8 cellular contexts compared by ENCODE assay signal in the genomic region with DNA sequence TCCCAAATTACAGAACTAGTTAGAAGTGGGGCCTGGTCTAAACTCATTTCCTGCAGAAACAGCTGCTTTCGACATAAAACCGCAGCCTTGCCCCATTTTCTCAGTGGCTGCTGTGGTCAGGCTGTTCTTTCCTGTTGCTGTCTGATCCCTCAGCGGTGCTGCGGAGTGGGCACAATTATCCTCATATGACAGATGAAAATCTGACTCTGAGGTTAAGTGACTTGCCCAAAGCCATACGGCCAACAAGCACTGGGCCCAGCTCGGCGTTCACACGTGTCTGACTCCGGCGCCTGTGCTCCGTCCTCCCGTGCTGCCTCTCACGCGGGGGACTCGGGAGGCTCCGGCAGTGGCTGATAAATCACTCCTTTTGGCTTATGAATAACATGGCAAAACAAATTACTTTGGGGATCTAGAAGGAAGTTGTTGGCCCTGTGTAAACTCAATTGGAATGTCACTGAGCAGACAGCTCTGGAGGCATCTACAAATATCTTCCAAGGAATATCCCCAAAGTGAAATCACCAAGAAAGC.
DNase-seq lines count a peak whose midpoint lies in the region; ATAC-seq and TF ChIP-seq lines count a peak whose summit lies in the region.

No MANE protein-coding gene starts in this region.

- no peaks in the 10 kb centered on the region for H3K27me3 ChIP-seq in CD8-positive, alpha-beta memory T cell (ENCODE audit: insufficient read depth, low read length, poor library complexity, severe bottlenecking)
- H3K27me3 ChIP-seq in adrenal gland (no peaks in the 10 kb centered on the region), mesendoderm (ENCODE audit: insufficient read depth, low read length, poor library complexity) (no peaks in the 10 kb centered on the region)

- peak overlapping the region; percentile 91 to 99 (median 96) for H3K27ac Mint-ChIP-seq in CD8-positive, alpha-beta memory T cell
- peak overlapping the region; percentile 77 for H3K27ac Mint-ChIP-seq in T-helper 2 cell treated with Interferon-gamma antibody and Interleukin-4, amounts not matched to agents 5 μg/mL and 100 μg/mL, for 36 hours

- intact Hi-C loops in adrenal gland (cut with DNase I), result no loop called here

- WGBS in adrenal gland, 4 donors, result 57 to 85% (median 70%) methylated on average over 14 to 16 of the region's 16 CpGs
- no CpG with 5 or more reads among the region's 16 CpGs for WGBS in mesendoderm (ENCODE audit: extremely low coverage, insufficient coverage, low lambda C conversion rate)

- H3K36me3 Mint-ChIP-seq in CD8-positive, alpha-beta memory T cell, result peaks cover 9 to 32% (median 10%) of the 10 kb centered on the region in 3 donors
- H3K36me3 Mint-ChIP-seq in T-helper 2 cell treated with Interferon-gamma antibody and Interleukin-4, amounts not matched to agents 5 μg/mL and 100 μg/mL, for 36 hours (ENCODE audit: low read depth), result peaks cover 6% of the 10 kb centered on the region

- H3K9me3 Mint-ChIP-seq in CD8-positive, alpha-beta memory T cell, result no peaks in the 10 kb centered on the region
- H3K9me3 Mint-ChIP-seq in T-helper 2 cell treated with Interferon-gamma antibody and Interleukin-4, amounts not matched to agents 5 μg/mL and 100 μg/mL, for 36 hours, result no peaks in the 10 kb centered on the region

- H3K9me3 ChIP-seq in CD8-positive, alpha-beta memory T cell (ENCODE audit: low read length), result no peaks in the 10 kb centered on the region
- H3K9me3 ChIP-seq in adrenal gland (replicated peaks in 1 of 3), result no peaks in the 10 kb centered on the region

- no peak overlapping the region for H3K9ac ChIP-seq in mesendoderm (ENCODE audit: low read length)

- peak overlapping the region; percentile 39 for H3K4me3 ChIP-seq in CD8-positive, alpha-beta memory T cell (ENCODE audit: low read length)
- H3K4me3 ChIP-seq in adrenal gland (no peak overlapping the region), mesendoderm (ENCODE audit: low read length) (no peak overlapping the region)

- no peak overlapping the region for H3K4me2 ChIP-seq in mesendoderm (ENCODE audit: low read length)

- TF ChIP-seq CTCF in adrenal gland (IDR thresholded peaks at IDR 0.05) (no peak), GM13976 (IDR thresholded peaks at IDR 0.05; ENCODE audit: borderline replicate concordance, control extremely low read depth, extremely low read depth, insufficient read depth, missing control alignments) (no peak)

- H2BK15ac ChIP-seq in mesendoderm (replicated peaks; ENCODE audit: low read depth), result no peak overlapping the region

- DNase-seq in CD8-positive, alpha-beta memory T cell, result peak; percentile 60 to 90 (median 76)
- DNase-seq in T-helper 2 cell treated with Interferon-gamma antibody and Interleukin-4, amounts not matched to agents 5 μg/mL and 100 μg/mL, for 36 hours (ENCODE audit: low spot score), result peak; percentile 89
- peak; percentile 39 to 87 (median 65) for DNase-seq in adrenal gland
- DNase-seq in mesendoderm, result no peak
- DNase-seq in stimulated activated CD8-positive, alpha-beta memory T cell treated with anti-CD3 and anti-CD28 coated beads, Interleukin-4, amount 100 ng/mL, for 48 hours, result peak; percentile 89
- DNase-seq in GM13976 (ENCODE audit: low spot score), result no peak
- DNase-seq in DMS114 treated with DMSO at 0.1 percent for 48 hours (lab: John Stamatoyannopoulos, UW; ENCODE audit: unreplicated experiment), result no peak

- POLR2A ChIA-PET in CD8-positive, alpha-beta memory T cell (lab: Charles Lee), result interaction anchor here (0.6 to 1.6 kb wide), 5 partner anchors 10 to 141 kb away, joined by 3 to 4 read pairs (median 3); no protein-coding TSS in a partner anchor

- no peak overlapping the region for H3K23ac ChIP-seq in mesendoderm (ENCODE audit: low read length)

- H2AK5ac ChIP-seq in mesendoderm (ENCODE audit: low read length), result no peak overlapping the region

- no peak overlapping the region for H4K8ac ChIP-seq in mesendoderm (ENCODE audit: low read depth, low read length)

- H3K27ac ChIP-seq in CD8-positive, alpha-beta memory T cell (ENCODE audit: low read depth, low read length), result no peak overlapping the region
- H3K27ac ChIP-seq in adrenal gland, result peak overlapping the region in 1 of 5 donors; percentile 21
- H3K27ac ChIP-seq in mesendoderm (ENCODE audit: low read depth, low read length), result peak overlapping the region; percentile 14

- no peaks in the 10 kb centered on the region for H3K36me3 ChIP-seq in CD8-positive, alpha-beta memory T cell (ENCODE audit: insufficient read depth, low read length)
- H3K36me3 ChIP-seq in adrenal gland (replicated peaks in 1 of 2) (no peaks in the 10 kb centered on the region), mesendoderm (ENCODE audit: control insufficient read depth, insufficient read depth, low read length) (no peaks in the 10 kb centered on the region)

- no peak overlapping the region for H2BK120ac ChIP-seq in mesendoderm (ENCODE audit: low read depth, low read length)

- H3K4me1 Mint-ChIP-seq in CD8-positive, alpha-beta memory T cell, result peaks cover 82 to 97% (median 84%) of the 10 kb centered on the region in 3 donors
- peaks cover 52% of the 10 kb centered on the region for H3K4me1 Mint-ChIP-seq in T-helper 2 cell treated with Interferon-gamma antibody and Interleukin-4, amounts not matched to agents 5 μg/mL and 100 μg/mL, for 36 hours (ENCODE audit: low read depth)

- peaks cover 58% of the 10 kb centered on the region for H3K4me1 ChIP-seq in CD8-positive, alpha-beta memory T cell (ENCODE audit: insufficient read depth, low read length)
- H3K4me1 ChIP-seq in adrenal gland (replicated peaks in 1 of 2), result no peaks in the 10 kb centered on the region
- no peaks in the 10 kb centered on the region for H3K4me1 ChIP-seq in mesendoderm (ENCODE audit: control insufficient read depth, low read depth, low read length)

- ATAC-seq in HG03064 (IDR thresholded peaks at IDR 0.05; ENCODE audit: low read depth, unreplicated experiment), result peak; percentile 44

- no peak overlapping the region for H2BK5ac ChIP-seq in mesendoderm (ENCODE audit: low read length)

- H3K79me1 ChIP-seq in mesendoderm (ENCODE audit: low read length), result no peaks in the 10 kb centered on the region

- no peak for TF ChIP-seq POLR2A in adrenal gland (IDR thresholded peaks at IDR 0.05)

- no peak overlapping the region for H3K4ac ChIP-seq in mesendoderm (ENCODE audit: low read depth, low read length)

- peaks cover 0 to 1% of the 10 kb centered on the region in 2 donors for H3K27me3 Mint-ChIP-seq in CD8-positive, alpha-beta memory T cell
- H3K27me3 Mint-ChIP-seq in T-helper 2 cell treated with Interferon-gamma antibody and Interleukin-4, amounts not matched to agents 5 μg/mL and 100 μg/mL, for 36 hours (ENCODE audit: low read depth), result peaks cover 73% of the 10 kb centered on the region

- no peak overlapping the region for H3K56ac ChIP-seq in mesendoderm (ENCODE audit: low read length)

- no peaks in the 10 kb centered on the region for H3K79me2 ChIP-seq in mesendoderm (ENCODE audit: control insufficient read depth, insufficient read depth, low read length)

- in situ Hi-C loops in GM13976 (cut with MboI; ENCODE audit: low sequenced_read_pairs, unreplicated experiment), result no loop called here

- CTCF ChIA-PET in CD8-positive, alpha-beta memory T cell (lab: Charles Lee), result interaction anchor here (1.2 to 6.7 kb wide), 7 partner anchors 11 to 169 kb away, joined by 3 to 36 read pairs (median 4); no protein-coding TSS in a partner anchor

- no peak overlapping the region for H3K18ac ChIP-seq in mesendoderm (ENCODE audit: low read length)

- no peak overlapping the region for H4K5ac ChIP-seq in mesendoderm (ENCODE audit: low read length)

- H3K4me3 Mint-ChIP-seq in CD8-positive, alpha-beta memory T cell, result peak overlapping the region; percentile 71 to 89 (median 80)
- peak overlapping the region; percentile 75 for H3K4me3 Mint-ChIP-seq in T-helper 2 cell treated with Interferon-gamma antibody and Interleukin-4, amounts not matched to agents 5 μg/mL and 100 μg/mL, for 36 hours

Comparison
In these comparisons a context has a peak if more than half of its experiments do, and no peak if none do; other contexts are left out.
1. DNase-seq: peak in CD8-positive, alpha-beta memory T cell (5 of 5), T-helper 2 cell treated with Interferon-gamma antibody and Interleukin-4, amounts not matched to agents 5 μg/mL and 100 μg/mL, for 36 hours (single experiment), adrenal gland (7 of 7) and stimulated activated CD8-positive, alpha-beta memory T cell treated with anti-CD3 and anti-CD28 coated beads, Interleukin-4, amount 100 ng/mL, for 48 hours (single experiment); none in mesendoderm (single experiment), GM13976 (single experiment) and DMS114 treated with DMSO at 0.1 percent for 48 hours (single experiment).